ENCODE assay signal across 25 cellular contexts in the genomic region with DNA sequence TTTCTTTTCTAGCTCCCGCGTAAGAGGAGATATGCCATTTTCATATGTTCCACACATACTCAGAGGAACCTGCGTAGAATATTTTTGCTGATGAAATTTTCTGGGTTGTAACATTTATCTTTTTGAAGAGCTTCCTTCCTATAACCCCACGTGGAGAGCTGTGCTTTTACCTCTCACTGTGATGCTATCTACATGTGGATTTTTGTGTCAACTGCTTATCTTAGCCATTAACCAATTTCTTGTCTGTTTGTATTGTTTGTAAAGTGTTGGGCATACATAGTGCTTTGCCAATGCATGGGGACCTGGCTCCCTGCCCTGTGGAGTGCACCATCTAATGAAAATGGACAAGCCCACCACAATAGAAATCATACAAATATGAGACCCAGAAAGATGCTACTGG.
DNase-seq lines count a peak whose midpoint lies in the region; ATAC-seq and TF ChIP-seq lines count a peak whose summit lies in the region.
"Had no signal": no experiment of that assay in that cellular context is flagged by ENCODE, and none has a peak within 500 bp of the region (broad histone marks: within the 10 kb centered on the region; RNA-seq: fewer than 3 reads in every experiment).

No MANE protein-coding gene starts in this region.

- H3K9me2 ChIP-seq in SK-N-SH (no peaks in the 10 kb centered on the region), hepatocyte (replicated peaks; ENCODE audit: insufficient read depth) (no peaks in the 10 kb centered on the region)

- no peak overlapping the region for H3K4me3 ChIP-seq in HEK293 (ENCODE audit: low read depth, low read length)
- no peak overlapping the region for H3K4me3 ChIP-seq in SK-N-SH (ENCODE audit: low read depth in 2 of 2, low read length in 1 of 2)
- H3K4me3 ChIP-seq in hepatocyte, result no peak overlapping the region
- no peak overlapping the region for H3K4me3 ChIP-seq in neural progenitor cell
- H3K4me3 ChIP-seq: BLaER1, GM12878 had no signal

- no peak overlapping the region for H3K4me3 Mint-ChIP-seq in neural progenitor cell
- H3K4me3 Mint-ChIP-seq: CD14-positive monocyte; CD4-positive, alpha-beta memory T cell; CD4-positive, CD25-positive, alpha-beta regulatory T cell; CD8-positive, alpha-beta memory T cell had no signal

- ATAC-seq in HG03135 (IDR thresholded peaks at IDR 0.05; ENCODE audit: unreplicated experiment) (no peak), GM18909 (IDR thresholded peaks at IDR 0.05; ENCODE audit: poor library complexity, unreplicated experiment) (no peak)
- ATAC-seq: GM12878 had no signal

- H3K27ac Mint-ChIP-seq in neural progenitor cell, result peak overlapping the region; percentile 1
- H3K27ac Mint-ChIP-seq: CD4-positive, alpha-beta memory T cell; CD8-positive, alpha-beta memory T cell had no signal

- no peak for DNase-seq in SK-N-SH
- no peak for DNase-seq in hepatocyte (ENCODE audit: low spot score)
- no peak for DNase-seq in neural progenitor cell (ENCODE audit: low spot score)
- no peak for DNase-seq in NCI-H446 (lab: John Stamatoyannopoulos, UW)
- DNase-seq: 8988T; ACHN; BE2C; C1 segment of cervical spinal cord; CD4-positive, alpha-beta memory T cell; CD4-positive, CD25-positive, alpha-beta regulatory T cell; CD8-positive, alpha-beta memory T cell; COR-L47; DMS 273 treated with DMSO at 0.1 percent for 48 hours; DMS153; DMS53; DMS79; DND-41; EL; GDM1 had no signal

- peaks cover 8% of the 10 kb centered on the region for H3K4me1 Mint-ChIP-seq in neural progenitor cell
- H3K4me1 Mint-ChIP-seq: CD14-positive monocyte; CD4-positive, CD25-positive, alpha-beta regulatory T cell; CD8-positive, alpha-beta memory T cell had no signal

- H3F3A ChIP-seq in SK-N-SH (replicated peaks; ENCODE audit: insufficient read depth), result no peaks in the 10 kb centered on the region
- H3F3A ChIP-seq in neural progenitor cell (ENCODE audit: low read depth), result no peaks in the 10 kb centered on the region

- H3K36me3 Mint-ChIP-seq in neural progenitor cell, result no peaks in the 10 kb centered on the region
- H3K36me3 Mint-ChIP-seq: CD14-positive monocyte; CD4-positive, alpha-beta memory T cell; CD4-positive, CD25-positive, alpha-beta regulatory T cell; CD8-positive, alpha-beta memory T cell had no signal

- 41% methylated on average over 4 of the region's 4 CpGs for WGBS in SK-N-SH (ENCODE audit: low lambda C conversion rate)
- WGBS in hepatocyte (ENCODE audit: low lambda C conversion rate, missing lambda C conversion rate), result 76% methylated on average over 4 of the region's 4 CpGs

- POLR2A ChIA-PET in HEK293 (lab: Yijun Ruan, JAX), result no interaction called here
- POLR2A ChIA-PET in SK-N-SH (lab: Yijun Ruan, JAX), result no interaction called here

- H4K20me1 ChIP-seq in SK-N-SH (ENCODE audit: insufficient read depth) (no peaks in the 10 kb centered on the region), hepatocyte (ENCODE audit: insufficient read depth, poor library complexity, severe bottlenecking) (no peaks in the 10 kb centered on the region), neural progenitor cell (ENCODE audit: low read depth) (no peaks in the 10 kb centered on the region)
- H4K20me1 ChIP-seq: BLaER1 had no signal

- H3K4me2 ChIP-seq in SK-N-SH (no peak overlapping the region), hepatocyte (no peak overlapping the region), neural progenitor cell (no peak overlapping the region)
- H3K4me2 ChIP-seq: BLaER1 had no signal

- H3K4me1 ChIP-seq in HEK293 (ENCODE audit: control insufficient read depth, insufficient read depth, low read length) (no peaks in the 10 kb centered on the region), SK-N-SH (ENCODE audit: control insufficient read depth in 1 of 2, insufficient read depth in 2 of 2, low read depth in 1 of 2, low read length in 1 of 2) (peaks cover 0 to 26% of the 10 kb centered on the region in 2 experiments; a peak in 2 of 4 replicates), hepatocyte (ENCODE audit: insufficient read depth) (peaks cover 19% of the 10 kb centered on the region), neural progenitor cell (no peaks in the 10 kb centered on the region)
- H3K4me1 ChIP-seq: BE2C had no signal

- no peak overlapping the region for H3K27ac ChIP-seq in HEK293 (ENCODE audit: extremely low read depth, low read depth, low read length)
- peak overlapping the region in 1 of 2 experiments; percentile 89; a peak in 2 of 4 replicates for H3K27ac ChIP-seq in SK-N-SH (ENCODE audit: low read depth in 2 of 2, low read length in 1 of 2)
- H3K27ac ChIP-seq in hepatocyte, result peak overlapping the region; percentile 62
- no peak overlapping the region for H3K27ac ChIP-seq in neural progenitor cell
- H3K27ac ChIP-seq: BLaER1 had no signal

- TF ChIP-seq RAD21 in SK-N-SH (IDR thresholded peaks at IDR 0.05; ENCODE audit: low read length), result no peak; the same call in 1 of the 2 replicates

- H2AFZ ChIP-seq in SK-N-SH (ENCODE audit: low read depth), result no peak overlapping the region
- H2AFZ ChIP-seq in hepatocyte, result no peak overlapping the region
- H2AFZ ChIP-seq in neural progenitor cell (replicated peaks), result no peak overlapping the region

- H3K9ac ChIP-seq in SK-N-SH (no peak overlapping the region), neural progenitor cell (no peak overlapping the region)
- H3K9ac ChIP-seq: BLaER1 had no signal

- H3K36me3 ChIP-seq in HEK293 (ENCODE audit: control insufficient read depth in 2 of 2, insufficient read depth in 1 of 2, low read length in 2 of 2) (no peaks in the 10 kb centered on the region), SK-N-SH (replicated peaks in 1 of 2; ENCODE audit: control insufficient read depth in 1 of 2, insufficient read depth in 2 of 2, low read length in 1 of 2) (no peaks in the 10 kb centered on the region), hepatocyte (replicated peaks; ENCODE audit: insufficient read depth, low read depth) (no peaks in the 10 kb centered on the region), neural progenitor cell (no peaks in the 10 kb centered on the region)
- H3K36me3 ChIP-seq: BE2C, BLaER1 had no signal

- TF ChIP-seq CTCF in HEK293 (tag by site-specific recombination; IDR thresholded peaks at IDR 0.05), result no peak
- no peak for TF ChIP-seq CTCF in SK-N-SH (IDR thresholded peaks at IDR 0.05)
- TF ChIP-seq CTCF in hepatocyte (IDR thresholded peaks at IDR 0.05; ENCODE audit: poor library complexity), result no peak
- no peak for TF ChIP-seq CTCF in neural progenitor cell (IDR thresholded peaks at IDR 0.05)

- H3K9me3 ChIP-seq in HEK293 (ENCODE audit: control insufficient read depth, insufficient read depth, low read depth, low read length), result no peaks in the 10 kb centered on the region
- H3K9me3 ChIP-seq in SK-N-SH, result no peaks in the 10 kb centered on the region
- H3K9me3 ChIP-seq in hepatocyte (ENCODE audit: low read depth), result no peaks in the 10 kb centered on the region
- H3K9me3 ChIP-seq in neural progenitor cell (ENCODE audit: low read depth), result no peaks in the 10 kb centered on the region
- H3K9me3 ChIP-seq: BE2C, BLaER1 had no signal

- H3K9me3 Mint-ChIP-seq in neural progenitor cell, result no peaks in the 10 kb centered on the region
- H3K9me3 Mint-ChIP-seq: CD14-positive monocyte; CD4-positive, alpha-beta memory T cell; CD4-positive, CD25-positive, alpha-beta regulatory T cell; CD8-positive, alpha-beta memory T cell had no signal

- CTCF ChIA-PET in HEK293 (lab: Yijun Ruan, JAX) (interaction anchor here (0.7 to 1.3 kb wide), 2 partner anchors 100 to 279 kb away, joined by 3 to 4 read pairs; no protein-coding TSS in a partner anchor), SK-N-SH (lab: Yijun Ruan, JAX) (interaction anchor here (1.0 to 6.0 kb wide), 4 partner anchors 102 to 428 kb away, joined by 3 to 29 read pairs (median 7); a partner anchor contains a TSS)

- peak in 1 of 2 experiments; percentile 78; a peak in 1 of 4 replicates for TF ChIP-seq EP300 in SK-N-SH (IDR thresholded peaks at IDR 0.05; ENCODE audit: borderline replicate concordance in 1 of 2, low read depth in 1 of 2, low read length in 1 of 2)

- H3K79me2 ChIP-seq in SK-N-SH (ENCODE audit: insufficient read depth) (no peaks in the 10 kb centered on the region), hepatocyte (no peaks in the 10 kb centered on the region), neural progenitor cell (ENCODE audit: low read depth) (no peaks in the 10 kb centered on the region)

- H3K27me3 ChIP-seq in SK-N-SH (ENCODE audit: insufficient read depth) (no peaks in the 10 kb centered on the region), hepatocyte (peaks cover 8% of the 10 kb centered on the region), neural progenitor cell (no peaks in the 10 kb centered on the region)
- H3K27me3 ChIP-seq: BE2C, BLaER1 had no signal

- peaks cover 6% of the 10 kb centered on the region for H3K27me3 Mint-ChIP-seq in neural progenitor cell (ENCODE audit: insufficient read depth, low read depth)

TF ChIP-seq in HEK293, 187 proteins besides CTCF, POLR2A, EP300 and RAD21 (continues in another document):
- no peak for TF ChIP-seq YY2 (tag by site-specific recombination; IDR thresholded peaks at IDR 0.05)

TF ChIP-seq in SK-N-SH, 30 proteins besides CTCF, POLR2A, EP300 and RAD21:
- TF ChIP-seq NFIC (IDR thresholded peaks at IDR 0.05; ENCODE audit: borderline replicate concordance) (no peak), SIN3A (IDR thresholded peaks at IDR 0.05; ENCODE audit: borderline replicate concordance, low read depth, low read length) (no peak), MXI1 (IDR thresholded peaks at IDR 0.05; ENCODE audit: low read depth, low read length) (peak; percentile 82; the same call in 1 of the 2 replicates), GATA2 (CRISPR knock-in tag; IDR thresholded peaks at IDR 0.05) (peak; percentile 70)
TF ChIP-seq in SK-N-SH: peak in this region for 2.
